1 cellular context compared by ENCODE assay signal in genomic region chr22:39519681-39520053, GRCh38.
A peak's percentile ranks its signal among the peaks of the same experiment; 100 is the strongest.
TF ChIP-seq lines count a peak whose summit lies in the region.

No MANE protein-coding gene starts in this region.

TF ChIP-seq in HepG2, 621 proteins besides CTCF, POLR2A, EP300 and RAD21 (continued from another document and continues in another):
- TF ChIP-seq KIAA2018 (CRISPR knock-in tag; IDR thresholded peaks at IDR 0.05; ENCODE audit: borderline replicate concordance) (no peak), MTF1 (CRISPR knock-in tag; IDR thresholded peaks at IDR 0.05) (no peak), HOMEZ (CRISPR knock-in tag; IDR thresholded peaks at IDR 0.05; ENCODE audit: low read depth) (no peak), TBL1XR1 (IDR thresholded peaks at IDR 0.05; ENCODE audit: borderline replicate concordance, low read length, partially characterized antibody) (no peak), ZNF326 (CRISPR knock-in tag; IDR thresholded peaks at IDR 0.05; ENCODE audit: borderline replicate concordance) (no peak), CHD2 (IDR thresholded peaks at IDR 0.05; ENCODE audit: low read depth, low read length) (no peak), ZBTB49 (CRISPR knock-in tag; IDR thresholded peaks at IDR 0.05; ENCODE audit: borderline replicate concordance) (no peak), NFE2L2 (IDR thresholded peaks at IDR 0.05; ENCODE audit: low read length) (no peak), MNT (IDR thresholded peaks at IDR 0.05) (no peak), HMG20B (CRISPR knock-in tag; conservative IDR thresholded peaks at IDR 0.05) (no peak), ZNF17 (CRISPR knock-in tag; IDR thresholded peaks at IDR 0.05) (no peak), MED13 (CRISPR knock-in tag; IDR thresholded peaks at IDR 0.05) (no peak), CREM (IDR thresholded peaks at IDR 0.05) (no peak), CREM (CRISPR knock-in tag; IDR thresholded peaks at IDR 0.05) (no peak), FUBP1 (CRISPR knock-in tag; IDR thresholded peaks at IDR 0.05; ENCODE audit: borderline replicate concordance) (no peak), ZNF652 (CRISPR knock-in tag; IDR thresholded peaks at IDR 0.05; ENCODE audit: borderline replicate concordance, low read depth) (peak; percentile 45; the same call in 1 of the 2 replicates), ZNF333 (CRISPR knock-in tag; IDR thresholded peaks at IDR 0.05; ENCODE audit: borderline replicate concordance) (peak; percentile 85; the same call in 1 of the 2 replicates), GLI4 (CRISPR knock-in tag; IDR thresholded peaks at IDR 0.05; ENCODE audit: borderline replicate concordance) (no peak), FIP1L1 (IDR thresholded peaks at IDR 0.05; ENCODE audit: borderline replicate concordance, insufficient read depth, low read depth, low read length) (no peak), LCORL (IDR thresholded peaks at IDR 0.05) (no peak), LCORL (CRISPR knock-in tag; IDR thresholded peaks at IDR 0.05) (peak; percentile 30; the same call in 1 of the 2 replicates), ZNF142 (CRISPR knock-in tag; IDR thresholded peaks at IDR 0.05) (no peak), SAFB2 (CRISPR knock-in tag; IDR thresholded peaks at IDR 0.05; ENCODE audit: borderline replicate concordance, low read depth) (no peak), ATF7 (IDR thresholded peaks at IDR 0.05) (no peak), ATF7 (CRISPR knock-in tag; IDR thresholded peaks at IDR 0.05) (no peak), ZNF335 (CRISPR knock-in tag; IDR thresholded peaks at IDR 0.05) (no peak), EED (CRISPR knock-in tag; IDR thresholded peaks at IDR 0.05) (no peak), TCF12 (IDR thresholded peaks at IDR 0.05) (no peak), TCF12 (CRISPR knock-in tag; IDR thresholded peaks at IDR 0.05) (0 out of 2 replicates have a peak, but pooled peaks have one; percentile 39), ZBTB1 (CRISPR knock-in tag; IDR thresholded peaks at IDR 0.05; ENCODE audit: borderline replicate concordance) (no peak), CENPBD1 (CRISPR knock-in tag; IDR thresholded peaks at IDR 0.05; ENCODE audit: borderline replicate concordance, low read depth) (no peak), CEBPB (IDR thresholded peaks at IDR 0.05; ENCODE audit: borderline replicate concordance, low read depth, low read length) (no peak), FOXM1 (CRISPR knock-in tag; IDR thresholded peaks at IDR 0.05) (no peak), DNMT1 (CRISPR knock-in tag; IDR thresholded peaks at IDR 0.05) (no peak), CCAR2 (optimal IDR thresholded peaks at IDR 0.05; ENCODE audit: low read depth, low read length) (no peak), MYPOP (CRISPR knock-in tag; IDR thresholded peaks at IDR 0.05) (0 out of 2 replicates have a peak, but pooled peaks have one; percentile 43), NFE2 (CRISPR knock-in tag; IDR thresholded peaks at IDR 0.05) (no peak)
